22 cellular contexts compared by ENCODE assay signal in genomic region chr1:235169986-235170385, GRCh38. TPM values are rescaled to one million over a fixed set of nuclear protein-coding genes. Genes with fewer than 3 reads are reported as not detected.
A peak's percentile ranks its signal among the peaks of the same experiment; 100 is the strongest.
DNase-seq lines count a peak whose midpoint lies in the region; ATAC-seq, FAIRE-seq and TF ChIP-seq lines count a peak whose summit lies in the region.
"Had no signal": no experiment of that assay in that cellular context is flagged by ENCODE, and none has a peak within 500 bp of the region (broad histone marks: within the 10 kb centered on the region; RNA-seq: fewer than 3 reads in every experiment).

No MANE protein-coding gene starts in this region.

- H3K4me3 ChIP-seq in mammary epithelial cell (replicated peaks in 1 of 3; ENCODE audit: insufficient read depth in 1 of 3, low read depth in 2 of 3, low read length in 3 of 3) (no peak overlapping the region), kidney (ENCODE audit: low read length in 2 of 2) (no peak overlapping the region)
- H3K4me3 ChIP-seq in effector memory CD4-positive, alpha-beta T cell (ENCODE audit: insufficient read depth, low read depth, low read length, poor library complexity, severe bottlenecking) = no peak overlapping the region
- H3K4me3 ChIP-seq: BLaER1 treated with 17β-estradiol and CSF1 and Interleukin-3, amounts not matched to agents 10 nM and 100 nM; GM23248 had no signal

- H3K79me2 ChIP-seq in mammary epithelial cell (ENCODE audit: insufficient read depth, low read length) = no peaks in the 10 kb centered on the region

- H3K27ac Mint-ChIP-seq in MCF 10A (ENCODE audit: low read depth, unreplicated experiment) = no peak overlapping the region
- H3K27ac Mint-ChIP-seq: B cell; CD8-positive, alpha-beta T cell had no signal

- dilution Hi-C loops in mammary epithelial cell (cut with HindIII; ENCODE audit: low sequenced_read_pairs) = no loop called here

- H3K4me1 Mint-ChIP-seq in MCF 10A (ENCODE audit: insufficient read depth, unreplicated experiment) = no peaks in the 10 kb centered on the region
- H3K4me1 Mint-ChIP-seq: B cell had no signal

- no peaks in the 10 kb centered on the region for H4K20me1 ChIP-seq in mammary epithelial cell (ENCODE audit: insufficient read depth, low read length)

- DNase-seq in MCF 10A (ENCODE audit: unreplicated experiment) (peak; percentile 67), mammary epithelial cell (no peak), RWPE1 (ENCODE audit: low spot score) (peak; percentile 17), foreskin keratinocyte (peak; percentile 11 to 56), GDM1 (lab: John Stamatoyannopoulos, UW) (no peak), kidney (no peak), cortex of kidney (lab: John Stamatoyannopoulos, UW) (no peak)
- no peak for DNase-seq in effector memory CD4-positive, alpha-beta T cell
- DNase-seq: Calu3; CD8-positive, alpha-beta T cell; DMS79 treated with DMSO at 0.1 percent for 48 hours; GM23248; HCEC 1CT; IMR-90 had no signal

- no peak for FAIRE-seq in kidney (lab: Jason Lieb, UNC)
- FAIRE-seq: G401.6, GM12892, GM18507, H54, HTR-8/SVneo had no signal

- no peaks in the 10 kb centered on the region for H3K4me1 ChIP-seq in mammary epithelial cell (ENCODE audit: insufficient read depth, low read length)
- no peaks in the 10 kb centered on the region for H3K4me1 ChIP-seq in foreskin keratinocyte
- no peaks in the 10 kb centered on the region for H3K4me1 ChIP-seq in kidney (ENCODE audit: control insufficient read depth in 1 of 2, insufficient read depth in 1 of 2, low read depth in 1 of 2, low read length in 2 of 2)
- no peaks in the 10 kb centered on the region for H3K4me1 ChIP-seq in effector memory CD4-positive, alpha-beta T cell (ENCODE audit: control insufficient read depth, insufficient read depth, low read length, poor library complexity, severe bottlenecking)
- H3K4me1 ChIP-seq: BLaER1 treated with 17β-estradiol and CSF1 and Interleukin-3, amounts not matched to agents 10 nM and 100 nM had no signal

- H3K9me3 ChIP-seq in mammary epithelial cell (replicated peaks; ENCODE audit: insufficient read depth, low read length) = no peaks in the 10 kb centered on the region
- H3K9me3 ChIP-seq in kidney (ENCODE audit: control insufficient read depth in 1 of 2, low read length in 2 of 2) = no peaks in the 10 kb centered on the region
- H3K9me3 ChIP-seq in effector memory CD4-positive, alpha-beta T cell (ENCODE audit: control insufficient read depth, low read length) = no peaks in the 10 kb centered on the region
- H3K9me3 ChIP-seq: BLaER1 treated with 17β-estradiol and CSF1 and Interleukin-3, amounts not matched to agents 10 nM and 100 nM had no signal

- H2AFZ ChIP-seq in mammary epithelial cell (ENCODE audit: low read depth, low read length) = no peak overlapping the region
- H2AFZ ChIP-seq: GM23248 had no signal

- CTCF ChIA-PET in MCF 10A (lab: Yijun Ruan, JAX) = no interaction called here
- CTCF ChIA-PET in mammary epithelial cell (lab: Charles Lee; ENCODE audit: low non-redundant PET) = no interaction called here
- CTCF ChIA-PET in RWPE1 (lab: Yijun Ruan, JAX) = no interaction called here

- no peaks in the 10 kb centered on the region for H3K27me3 Mint-ChIP-seq in MCF 10A (ENCODE audit: insufficient read depth, unreplicated experiment)
- H3K27me3 Mint-ChIP-seq: B cell had no signal

- H3K4me3 Mint-ChIP-seq in MCF 10A (ENCODE audit: unreplicated experiment) = no peak overlapping the region
- H3K4me3 Mint-ChIP-seq: B cell; CD8-positive, alpha-beta T cell had no signal

- POLR2A ChIA-PET in MCF 10A (lab: Yijun Ruan, JAX) (interaction anchor here (4.0 kb wide), 1 partner anchor 10 kb away, joined by 32 read pairs; the partner anchor contains the start of gene RBM34), RWPE1 (lab: Yijun Ruan, JAX; ENCODE audit: low non-redundant PET) (no interaction called here)

- H3K4me2 ChIP-seq in mammary epithelial cell (ENCODE audit: insufficient read depth, low read depth, low read length) = no peak overlapping the region
- H3K4me2 ChIP-seq: BLaER1 treated with 17β-estradiol and CSF1 and Interleukin-3, amounts not matched to agents 10 nM and 100 nM had no signal

- H3K36me3 Mint-ChIP-seq in MCF 10A (ENCODE audit: insufficient read depth, unreplicated experiment) = peaks cover 95% of the 10 kb centered on the region

- intact Hi-C loops in MCF 10A (cut with micrococcal nuclease) (loop anchor here (10.0 kb wide), 1 partner anchor 695 kb away; the partner anchor contains the start of gene TARBP1), mammary epithelial cell (cut with micrococcal nuclease) (no loop called here), kidney (cut with DNase I) (no loop called here)

- in situ Hi-C loops in mammary epithelial cell (cut with MboI; ENCODE audit: low sequenced_read_pairs in 2 of 2) = no loop called here

- no peak for ATAC-seq in foreskin keratinocyte
- ATAC-seq: CD8-positive, alpha-beta T cell had no signal

- no peaks in the 10 kb centered on the region for H3K9me3 Mint-ChIP-seq in MCF 10A (ENCODE audit: unreplicated experiment)
- H3K9me3 Mint-ChIP-seq: CD8-positive, alpha-beta T cell had no signal

- BruUV-seq in MCF 10A (replicated peaks; lab: Mats Ljungman, UMichigan) = no TSS peak
- no TSS peak for BruUV-seq in mammary epithelial cell (replicated peaks; lab: Mats Ljungman, UMichigan)

- TF ChIP-seq CTCF in MCF 10A (IDR thresholded peaks at IDR 0.05; ENCODE audit: unreplicated experiment) (no peak), mammary epithelial cell (conservative IDR thresholded peaks at IDR 0.05 in 1 of 2, IDR thresholded peaks at IDR 0.05 in 1 of 2; ENCODE audit: extremely low read depth in 1 of 2, insufficient read depth in 1 of 2, low read depth in 1 of 2, low read length in 2 of 2) (no peak), RWPE1 (conservative IDR thresholded peaks at IDR 0.05; ENCODE audit: low read depth) (no peak), foreskin keratinocyte (conservative IDR thresholded peaks at IDR 0.05) (no peak), kidney (IDR thresholded peaks at IDR 0.05; ENCODE audit: borderline replicate concordance, extremely low read depth, insufficient read depth) (no peak)

- H3K9ac ChIP-seq in mammary epithelial cell (ENCODE audit: insufficient read depth, low read length) = no peak overlapping the region
- no peak overlapping the region for H3K9ac ChIP-seq in kidney (ENCODE audit: low read length in 2 of 2)
- H3K9ac ChIP-seq: BLaER1 treated with 17β-estradiol and CSF1 and Interleukin-3, amounts not matched to agents 10 nM and 100 nM; GM23248 had no signal

- H3K36me3 ChIP-seq in mammary epithelial cell (ENCODE audit: insufficient read depth, low read length) (peaks cover 8% of the 10 kb centered on the region), kidney (ENCODE audit: control insufficient read depth in 1 of 2, insufficient read depth in 2 of 2, low read length in 2 of 2) (peaks cover 6 to 8% of the 10 kb centered on the region in 2 donors)
- H3K36me3 ChIP-seq in effector memory CD4-positive, alpha-beta T cell (ENCODE audit: control insufficient read depth, insufficient read depth, low read length) = peaks cover 64% of the 10 kb centered on the region

- H3K27me3 ChIP-seq in mammary epithelial cell (ENCODE audit: insufficient read depth, low read length) = no peaks in the 10 kb centered on the region
- H3K27me3 ChIP-seq in foreskin keratinocyte = no peaks in the 10 kb centered on the region
- H3K27me3 ChIP-seq in effector memory CD4-positive, alpha-beta T cell (replicated peaks; ENCODE audit: control insufficient read depth, insufficient read depth, low read length, poor library complexity, severe bottlenecking) = no peaks in the 10 kb centered on the region
- H3K27me3 ChIP-seq: BLaER1 treated with 17β-estradiol and CSF1 and Interleukin-3, amounts not matched to agents 10 nM and 100 nM had no signal

- no peak overlapping the region for H3K27ac ChIP-seq in mammary epithelial cell (ENCODE audit: insufficient read depth, low read depth, low read length)
- 0 out of 2 replicates have a peak overlapping the region, but pooled peaks have one; percentile 9 for H3K27ac ChIP-seq in RWPE1
- H3K27ac ChIP-seq in foreskin keratinocyte = no peak overlapping the region
- H3K27ac ChIP-seq in kidney (ENCODE audit: low read depth in 2 of 2, low read length in 2 of 2) = no peak overlapping the region
- H3K27ac ChIP-seq in effector memory CD4-positive, alpha-beta T cell (ENCODE audit: insufficient read depth, low read length, poor library complexity, severe bottlenecking) = no peak overlapping the region
- H3K27ac ChIP-seq: 22Rv1; BLaER1 treated with 17β-estradiol and CSF1 and Interleukin-3, amounts not matched to agents 10 nM and 100 nM; GM23248 had no signal

RNA-seq across cellular contexts. Expression of gene RBM34, which starts 8.9 kb away (rescaled TPM):
- 150 and 184 TPM in 2 replicates for total RNA-seq in MCF 10A (2022)
- 10 to 100 TPM; 44.8 to 96.2 TPM for total RNA-seq in mammary epithelial cell
- polyA plus RNA-seq in mammary epithelial cell = 28.4 TPM
- polyA minus RNA-seq in mammary epithelial cell = 32.6 TPM
- total RNA-seq in foreskin keratinocyte = 79.8 and 80.5 TPM in 2 replicates
- polyA plus RNA-seq in foreskin keratinocyte = 74.8 and 76.5 TPM in 2 replicates
- total RNA-seq in kidney = 65.8 TPM
- 68.9 TPM for polyA plus RNA-seq in kidney (ENCODE audit: insufficient read depth, low read depth, low replicate concordance)

RNA-seq across cellular contexts. Expression of gene TOMM20, which starts 41.3 kb away (rescaled TPM):
- total RNA-seq in MCF 10A (2022) (309 and 339 TPM in 2 replicates), mammary epithelial cell (100 to 1,000 TPM in 1 of 2 donors, 10 to 100 TPM in 1; 96.5 to 102 TPM), foreskin keratinocyte (84.7 and 90.6 TPM in 2 replicates), kidney (102 TPM)
- polyA plus RNA-seq in mammary epithelial cell (54.8 TPM), foreskin keratinocyte (91.0 and 95.9 TPM in 2 replicates), kidney (ENCODE audit: insufficient read depth, low read depth, low replicate concordance) (96.4 TPM)
- polyA minus RNA-seq in mammary epithelial cell = 44.8 TPM

Comparison
In these comparisons a context has a peak if more than half of its experiments do, and no peak if none do; other contexts are left out.
1. DNase-seq: peak in MCF 10A (single experiment), RWPE1 (single experiment) and foreskin keratinocyte (2 of 2); none in mammary epithelial cell (single experiment), GDM1 (single experiment), kidney (single experiment), cortex of kidney (single experiment) and effector memory CD4-positive, alpha-beta T cell (0 of 3).